ENCODE assay signal across 1 cellular context in genomic region chr3:196207833-196208607, GRCh38.
TF ChIP-seq lines count a peak whose summit lies in the region.

No MANE protein-coding gene starts in this region.

TF ChIP-seq in HepG2, 621 proteins besides CTCF, POLR2A, EP300 and RAD21 (continued from another document):
- TF ChIP-seq PAXIP1 (CRISPR knock-in tag; conservative IDR thresholded peaks at IDR 0.05) (peak; percentile 53), MEF2D (CRISPR knock-in tag; IDR thresholded peaks at IDR 0.05) (no peak), ONECUT2 (CRISPR knock-in tag; IDR thresholded peaks at IDR 0.05) (0 out of 2 replicates have a peak, but pooled peaks have one; percentile 28), ZBTB38 (CRISPR knock-in tag; IDR thresholded peaks at IDR 0.05) (peak; percentile 95), ZFX (CRISPR knock-in tag; IDR thresholded peaks at IDR 0.05; ENCODE audit: low read depth) (0 out of 2 replicates have a peak, but pooled peaks have one; percentile 9), ZNF629 (CRISPR knock-in tag; conservative IDR thresholded peaks at IDR 0.05) (peak; percentile 39), SP1 (IDR thresholded peaks at IDR 0.05) (no peak), SP1 (CRISPR knock-in tag; IDR thresholded peaks at IDR 0.05) (0 out of 2 replicates have a peak, but pooled peaks have one; percentile 18), ZFP36L1 (CRISPR knock-in tag; IDR thresholded peaks at IDR 0.05) (no peak), THYN1 (CRISPR knock-in tag; IDR thresholded peaks at IDR 0.05; ENCODE audit: borderline replicate concordance, low read depth) (no peak), ZFYVE20 (CRISPR knock-in tag; IDR thresholded peaks at IDR 0.05; ENCODE audit: borderline replicate concordance, low read depth) (no peak), HNF4G (IDR thresholded peaks at IDR 0.05; ENCODE audit: borderline replicate concordance, low read depth, low read length) (0 out of 2 replicates have a peak, but pooled peaks have one; percentile 16), HNF4G (CRISPR knock-in tag; IDR thresholded peaks at IDR 0.05; ENCODE audit: borderline replicate concordance, low read depth) (no peak), ZNF687 (CRISPR knock-in tag; IDR thresholded peaks at IDR 0.05) (peak; percentile 53; the same call in 1 of the 2 replicates), ZNF382 (CRISPR knock-in tag; IDR thresholded peaks at IDR 0.05; ENCODE audit: borderline replicate concordance) (no peak)
- TF ChIP-seq, protein P1, sequence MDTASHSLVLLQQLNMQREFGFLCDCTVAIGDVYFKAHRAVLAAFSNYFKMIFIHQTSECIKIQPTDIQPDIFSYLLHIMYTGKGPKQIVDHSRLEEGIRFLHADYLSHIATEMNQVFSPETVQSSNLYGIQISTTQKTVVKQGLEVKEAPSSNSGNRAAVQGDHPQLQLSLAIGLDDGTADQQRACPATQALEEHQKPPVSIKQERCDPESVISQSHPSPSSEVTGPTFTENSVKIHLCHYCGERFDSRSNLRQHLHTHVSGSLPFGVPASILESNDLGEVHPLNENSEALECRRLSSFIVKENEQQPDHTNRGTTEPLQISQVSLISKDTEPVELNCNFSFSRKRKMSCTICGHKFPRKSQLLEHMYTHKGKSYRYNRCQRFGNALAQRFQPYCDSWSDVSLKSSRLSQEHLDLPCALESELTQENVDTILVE (CRISPR knock-in tag; IDR thresholded peaks at IDR 0.05), result no peak
- TF ChIP-seq, protein P2, sequence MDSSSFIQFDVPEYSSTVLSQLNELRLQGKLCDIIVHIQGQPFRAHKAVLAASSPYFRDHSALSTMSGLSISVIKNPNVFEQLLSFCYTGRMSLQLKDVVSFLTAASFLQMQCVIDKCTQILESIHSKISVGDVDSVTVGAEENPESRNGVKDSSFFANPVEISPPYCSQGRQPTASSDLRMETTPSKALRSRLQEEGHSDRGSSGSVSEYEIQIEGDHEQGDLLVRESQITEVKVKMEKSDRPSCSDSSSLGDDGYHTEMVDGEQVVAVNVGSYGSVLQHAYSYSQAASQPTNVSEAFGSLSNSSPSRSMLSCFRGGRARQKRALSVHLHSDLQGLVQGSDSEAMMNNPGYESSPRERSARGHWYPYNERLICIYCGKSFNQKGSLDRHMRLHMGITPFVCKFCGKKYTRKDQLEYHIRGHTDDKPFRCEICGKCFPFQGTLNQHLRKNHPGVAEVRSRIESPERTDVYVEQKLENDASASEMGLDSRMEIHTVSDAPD (CRISPR knock-in tag; IDR thresholded peaks at IDR 0.05), result no peak
- TF ChIP-seq, protein P3, sequence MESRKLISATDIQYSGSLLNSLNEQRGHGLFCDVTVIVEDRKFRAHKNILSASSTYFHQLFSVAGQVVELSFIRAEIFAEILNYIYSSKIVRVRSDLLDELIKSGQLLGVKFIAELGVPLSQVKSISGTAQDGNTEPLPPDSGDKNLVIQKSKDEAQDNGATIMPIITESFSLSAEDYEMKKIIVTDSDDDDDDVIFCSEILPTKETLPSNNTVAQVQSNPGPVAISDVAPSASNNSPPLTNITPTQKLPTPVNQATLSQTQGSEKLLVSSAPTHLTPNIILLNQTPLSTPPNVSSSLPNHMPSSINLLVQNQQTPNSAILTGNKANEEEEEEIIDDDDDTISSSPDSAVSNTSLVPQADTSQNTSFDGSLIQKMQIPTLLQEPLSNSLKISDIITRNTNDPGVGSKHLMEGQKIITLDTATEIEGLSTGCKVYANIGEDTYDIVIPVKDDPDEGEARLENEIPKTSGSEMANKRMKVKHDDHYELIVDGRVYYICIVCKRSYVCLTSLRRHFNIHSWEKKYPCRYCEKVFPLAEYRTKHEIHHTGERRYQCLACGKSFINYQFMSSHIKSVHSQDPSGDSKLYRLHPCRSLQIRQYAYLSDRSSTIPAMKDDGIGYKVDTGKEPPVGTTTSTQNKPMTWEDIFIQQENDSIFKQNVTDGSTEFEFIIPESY (CRISPR knock-in tag; IDR thresholded peaks at IDR 0.05), result peak; percentile 40; the same call in 1 of the 2 replicates
- TF ChIP-seq, protein P4, sequence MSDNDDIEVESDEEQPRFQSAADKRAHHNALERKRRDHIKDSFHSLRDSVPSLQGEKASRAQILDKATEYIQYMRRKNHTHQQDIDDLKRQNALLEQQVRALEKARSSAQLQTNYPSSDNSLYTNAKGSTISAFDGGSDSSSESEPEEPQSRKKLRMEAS (IDR thresholded peaks at IDR 0.05), result peak; percentile 31; the same call in 1 of the 2 replicates
